Comparison of ENCODE assay signal across 1 cellular context in genomic region chr6:24583463-24584389, GRCh38.
A peak's percentile ranks its signal among the peaks of the same experiment; 100 is the strongest.
TF ChIP-seq lines count a peak whose summit lies in the region.

No MANE protein-coding gene starts in this region.

TF ChIP-seq in HepG2, 621 proteins besides CTCF, POLR2A, EP300 and RAD21 (continued from another document and continues in another):
- TF ChIP-seq, protein P1, sequence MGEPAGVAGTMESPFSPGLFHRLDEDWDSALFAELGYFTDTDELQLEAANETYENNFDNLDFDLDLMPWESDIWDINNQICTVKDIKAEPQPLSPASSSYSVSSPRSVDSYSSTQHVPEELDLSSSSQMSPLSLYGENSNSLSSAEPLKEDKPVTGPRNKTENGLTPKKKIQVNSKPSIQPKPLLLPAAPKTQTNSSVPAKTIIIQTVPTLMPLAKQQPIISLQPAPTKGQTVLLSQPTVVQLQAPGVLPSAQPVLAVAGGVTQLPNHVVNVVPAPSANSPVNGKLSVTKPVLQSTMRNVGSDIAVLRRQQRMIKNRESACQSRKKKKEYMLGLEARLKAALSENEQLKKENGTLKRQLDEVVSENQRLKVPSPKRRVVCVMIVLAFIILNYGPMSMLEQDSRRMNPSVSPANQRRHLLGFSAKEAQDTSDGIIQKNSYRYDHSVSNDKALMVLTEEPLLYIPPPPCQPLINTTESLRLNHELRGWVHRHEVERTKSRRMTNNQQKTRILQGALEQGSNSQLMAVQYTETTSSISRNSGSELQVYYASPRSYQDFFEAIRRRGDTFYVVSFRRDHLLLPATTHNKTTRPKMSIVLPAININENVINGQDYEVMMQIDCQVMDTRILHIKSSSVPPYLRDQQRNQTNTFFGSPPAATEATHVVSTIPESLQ (CRISPR knock-in tag; conservative IDR thresholded peaks at IDR 0.05), result no peak
- no peak for TF ChIP-seq ARNTL (CRISPR knock-in tag; IDR thresholded peaks at IDR 0.05)
- TF ChIP-seq SP1 (IDR thresholded peaks at IDR 0.05), result no peak
- TF ChIP-seq SP1 (CRISPR knock-in tag; IDR thresholded peaks at IDR 0.05), result no peak
- no peak for TF ChIP-seq SSRP1 (CRISPR knock-in tag; IDR thresholded peaks at IDR 0.05)
- TF ChIP-seq, protein P2, sequence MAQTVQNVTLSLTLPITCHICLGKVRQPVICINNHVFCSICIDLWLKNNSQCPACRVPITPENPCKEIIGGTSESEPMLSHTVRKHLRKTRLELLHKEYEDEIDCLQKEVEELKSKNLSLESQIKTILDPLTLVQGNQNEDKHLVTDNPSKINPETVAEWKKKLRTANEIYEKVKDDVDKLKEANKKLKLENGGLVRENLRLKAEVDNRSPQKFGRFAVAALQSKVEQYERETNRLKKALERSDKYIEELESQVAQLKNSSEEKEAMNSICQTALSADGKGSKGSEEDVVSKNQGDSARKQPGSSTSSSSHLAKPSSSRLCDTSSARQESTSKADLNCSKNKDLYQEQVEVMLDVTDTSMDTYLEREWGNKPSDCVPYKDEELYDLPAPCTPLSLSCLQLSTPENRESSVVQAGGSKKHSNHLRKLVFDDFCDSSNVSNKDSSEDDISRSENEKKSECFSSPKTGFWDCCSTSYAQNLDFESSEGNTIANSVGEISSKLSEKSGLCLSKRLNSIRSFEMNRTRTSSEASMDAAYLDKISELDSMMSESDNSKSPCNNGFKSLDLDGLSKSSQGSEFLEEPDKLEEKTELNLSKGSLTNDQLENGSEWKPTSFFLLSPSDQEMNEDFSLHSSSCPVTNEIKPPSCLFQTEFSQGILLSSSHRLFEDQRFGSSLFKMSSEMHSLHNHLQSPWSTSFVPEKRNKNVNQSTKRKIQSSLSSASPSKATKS (CRISPR knock-in tag; IDR thresholded peaks at IDR 0.05), result no peak
- TF ChIP-seq ZFP36L1 (CRISPR knock-in tag; IDR thresholded peaks at IDR 0.05), result no peak
- TF ChIP-seq ELF4 (CRISPR knock-in tag; IDR thresholded peaks at IDR 0.05; ENCODE audit: borderline replicate concordance), result no peak
- TF ChIP-seq ZNF343 (CRISPR knock-in tag; IDR thresholded peaks at IDR 0.05), result no peak
- TF ChIP-seq, protein P3, sequence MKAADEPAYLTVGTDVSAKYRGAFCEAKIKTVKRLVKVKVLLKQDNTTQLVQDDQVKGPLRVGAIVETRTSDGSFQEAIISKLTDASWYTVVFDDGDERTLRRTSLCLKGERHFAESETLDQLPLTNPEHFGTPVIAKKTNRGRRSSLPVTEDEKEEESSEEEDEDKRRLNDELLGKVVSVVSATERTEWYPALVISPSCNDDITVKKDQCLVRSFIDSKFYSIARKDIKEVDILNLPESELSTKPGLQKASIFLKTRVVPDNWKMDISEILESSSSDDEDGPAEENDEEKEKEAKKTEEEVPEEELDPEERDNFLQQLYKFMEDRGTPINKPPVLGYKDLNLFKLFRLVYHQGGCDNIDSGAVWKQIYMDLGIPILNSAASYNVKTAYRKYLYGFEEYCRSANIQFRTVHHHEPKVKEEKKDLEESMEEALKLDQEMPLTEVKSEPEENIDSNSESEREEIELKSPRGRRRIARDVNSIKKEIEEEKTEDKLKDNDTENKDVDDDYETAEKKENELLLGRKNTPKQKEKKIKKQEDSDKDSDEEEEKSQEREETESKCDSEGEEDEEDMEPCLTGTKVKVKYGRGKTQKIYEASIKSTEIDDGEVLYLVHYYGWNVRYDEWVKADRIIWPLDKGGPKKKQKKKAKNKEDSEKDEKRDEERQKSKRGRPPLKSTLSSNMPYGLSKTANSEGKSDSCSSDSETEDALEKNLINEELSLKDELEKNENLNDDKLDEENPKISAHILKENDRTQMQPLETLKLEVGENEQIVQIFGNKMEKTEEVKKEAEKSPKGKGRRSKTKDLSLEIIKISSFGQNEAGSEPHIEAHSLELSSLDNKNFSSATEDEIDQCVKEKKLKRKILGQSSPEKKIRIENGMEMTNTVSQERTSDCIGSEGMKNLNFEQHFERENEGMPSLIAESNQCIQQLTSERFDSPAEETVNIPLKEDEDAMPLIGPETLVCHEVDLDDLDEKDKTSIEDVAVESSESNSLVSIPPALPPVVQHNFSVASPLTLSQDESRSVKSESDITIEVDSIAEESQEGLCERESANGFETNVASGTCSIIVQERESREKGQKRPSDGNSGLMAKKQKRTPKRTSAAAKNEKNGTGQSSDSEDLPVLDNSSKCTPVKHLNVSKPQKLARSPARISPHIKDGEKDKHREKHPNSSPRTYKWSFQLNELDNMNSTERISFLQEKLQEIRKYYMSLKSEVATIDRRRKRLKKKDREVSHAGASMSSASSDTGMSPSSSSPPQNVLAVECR (CRISPR knock-in tag; IDR thresholded peaks at IDR 0.05; ENCODE audit: borderline replicate concordance), result no peak
- TF ChIP-seq, protein P4, sequence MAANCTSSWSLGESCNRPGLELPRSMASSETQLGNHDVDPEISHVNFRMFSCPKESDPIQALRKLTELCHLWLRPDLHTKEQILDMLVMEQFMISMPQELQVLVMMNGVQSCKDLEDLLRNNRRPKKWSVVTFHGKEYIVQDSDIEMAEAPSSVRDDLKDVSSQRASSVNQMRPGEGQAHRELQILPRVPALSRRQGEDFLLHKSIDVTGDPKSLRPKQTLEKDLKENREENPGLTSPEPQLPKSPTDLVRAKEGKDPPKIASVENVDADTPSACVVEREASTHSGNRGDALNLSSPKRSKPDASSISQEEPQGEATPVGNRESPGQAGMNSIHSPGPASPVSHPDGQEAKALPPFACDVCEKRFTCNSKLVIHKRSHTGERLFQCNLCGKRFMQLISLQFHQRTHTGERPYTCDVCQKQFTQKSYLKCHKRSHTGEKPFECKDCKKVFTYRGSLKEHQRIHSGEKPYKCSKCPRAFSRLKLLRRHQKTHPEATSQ (CRISPR knock-in tag; IDR thresholded peaks at IDR 0.05; ENCODE audit: borderline replicate concordance), result no peak
- TF ChIP-seq HMGXB3 (CRISPR knock-in tag; IDR thresholded peaks at IDR 0.05; ENCODE audit: borderline replicate concordance), result 0 out of 2 replicates have a peak, but pooled peaks have one; percentile 9
- peak; percentile 16; the same call in 1 of the 2 replicates for TF ChIP-seq ZMYM4 (CRISPR knock-in tag; IDR thresholded peaks at IDR 0.05)
- no peak for TF ChIP-seq ZNF333 (CRISPR knock-in tag; IDR thresholded peaks at IDR 0.05; ENCODE audit: borderline replicate concordance)
- no peak for TF ChIP-seq MTA3 (CRISPR knock-in tag; IDR thresholded peaks at IDR 0.05)
- no peak for TF ChIP-seq PBX2 (CRISPR knock-in tag; IDR thresholded peaks at IDR 0.05)
- TF ChIP-seq FOXK1 (CRISPR knock-in tag; IDR thresholded peaks at IDR 0.05; ENCODE audit: borderline replicate concordance, low read depth), result 0 out of 2 replicates have a peak, but pooled peaks have one; percentile 15
- TF ChIP-seq THRA (CRISPR knock-in tag; IDR thresholded peaks at IDR 0.05; ENCODE audit: borderline replicate concordance), result no peak
- no peak for TF ChIP-seq TGIF2 (CRISPR knock-in tag; IDR thresholded peaks at IDR 0.05)
- TF ChIP-seq TP53 (CRISPR knock-in tag; conservative IDR thresholded peaks at IDR 0.05), result no peak
- peak; percentile 79 for TF ChIP-seq STAG1 (CRISPR knock-in tag; IDR thresholded peaks at IDR 0.05)
- TF ChIP-seq HMGXB4 (CRISPR knock-in tag; IDR thresholded peaks at IDR 0.05; ENCODE audit: borderline replicate concordance in 1 of 2, low read depth in 1 of 2), result 0 out of 4 replicates have a peak, but pooled peaks of 1 of the 2 experiments have one; percentile 22
- TF ChIP-seq, protein P5, sequence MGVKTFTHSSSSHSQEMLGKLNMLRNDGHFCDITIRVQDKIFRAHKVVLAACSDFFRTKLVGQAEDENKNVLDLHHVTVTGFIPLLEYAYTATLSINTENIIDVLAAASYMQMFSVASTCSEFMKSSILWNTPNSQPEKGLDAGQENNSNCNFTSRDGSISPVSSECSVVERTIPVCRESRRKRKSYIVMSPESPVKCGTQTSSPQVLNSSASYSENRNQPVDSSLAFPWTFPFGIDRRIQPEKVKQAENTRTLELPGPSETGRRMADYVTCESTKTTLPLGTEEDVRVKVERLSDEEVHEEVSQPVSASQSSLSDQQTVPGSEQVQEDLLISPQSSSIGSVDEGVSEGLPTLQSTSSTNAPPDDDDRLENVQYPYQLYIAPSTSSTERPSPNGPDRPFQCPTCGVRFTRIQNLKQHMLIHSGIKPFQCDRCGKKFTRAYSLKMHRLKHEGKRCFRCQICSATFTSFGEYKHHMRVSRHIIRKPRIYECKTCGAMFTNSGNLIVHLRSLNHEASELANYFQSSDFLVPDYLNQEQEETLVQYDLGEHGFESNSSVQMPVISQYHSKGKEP (CRISPR knock-in tag; IDR thresholded peaks at IDR 0.05), result no peak
- TF ChIP-seq IRF1 (CRISPR knock-in tag; IDR thresholded peaks at IDR 0.05; ENCODE audit: low read depth), result no peak
- no peak for TF ChIP-seq TRAFD1 (CRISPR knock-in tag; IDR thresholded peaks at IDR 0.05; ENCODE audit: borderline replicate concordance)
- TF ChIP-seq SALL2 (CRISPR knock-in tag; IDR thresholded peaks at IDR 0.05), result no peak
- TF ChIP-seq WIZ (CRISPR knock-in tag; IDR thresholded peaks at IDR 0.05), result no peak
- no peak for TF ChIP-seq TSC22D2 (CRISPR knock-in tag; IDR thresholded peaks at IDR 0.05; ENCODE audit: borderline replicate concordance)
- TF ChIP-seq ZSCAN12 (CRISPR knock-in tag; IDR thresholded peaks at IDR 0.05), result 0 out of 2 replicates have a peak, but pooled peaks have one; percentile 19
- TF ChIP-seq ZNF124 (CRISPR knock-in tag; IDR thresholded peaks at IDR 0.05), result no peak
